1 cellular context compared by ENCODE assay signal in the genomic region with DNA sequence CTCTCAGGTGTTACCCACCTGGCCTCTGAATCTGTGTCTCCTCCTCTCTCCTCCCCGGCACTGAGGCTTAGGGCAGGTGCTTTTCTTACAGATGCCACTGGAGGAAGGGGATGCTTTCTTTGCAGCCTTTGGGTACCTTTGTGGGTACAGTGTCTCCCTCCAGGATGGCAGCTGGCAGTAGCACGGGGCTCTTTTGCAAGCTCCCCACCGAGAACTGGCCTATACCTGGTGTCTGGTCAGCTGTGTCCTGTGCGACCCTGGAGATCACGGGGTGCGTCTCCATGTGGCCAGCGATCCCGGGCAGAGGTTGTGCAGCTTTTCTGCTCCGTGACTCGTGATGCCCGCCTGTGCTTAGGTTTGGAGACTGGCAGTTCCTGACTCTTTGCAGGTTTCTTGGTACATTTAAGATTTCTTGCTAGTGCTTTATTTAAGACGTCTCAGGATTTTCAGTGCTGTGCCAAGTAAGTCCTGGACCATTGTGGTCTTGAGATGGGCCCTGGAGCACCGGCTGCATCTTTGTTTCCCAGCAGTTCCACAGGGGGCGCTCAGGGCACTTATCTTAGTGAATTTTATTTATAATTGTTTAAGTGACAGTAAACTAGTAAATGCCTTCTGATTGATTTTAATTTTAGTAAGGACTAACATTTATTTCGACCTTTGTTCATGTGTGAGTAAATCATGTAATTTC.
TF ChIP-seq lines count a peak whose summit lies in the region.

No MANE protein-coding gene starts in this region.

TF ChIP-seq in H1, 55 proteins besides CTCF, POLR2A, EP300 and RAD21:
- TF ChIP-seq POLR2AphosphoS5 (IDR thresholded peaks at IDR 0.05; ENCODE audit: low read depth, low read length) (no peak), CBX5 (IDR thresholded peaks at IDR 0.05; ENCODE audit: low read depth, low read length) (no peak), JUN (IDR thresholded peaks at IDR 0.05; ENCODE audit: low read depth, low read length) (no peak), SP4 (IDR thresholded peaks at IDR 0.05; ENCODE audit: low read length) (no peak), CHD1 (IDR thresholded peaks at IDR 0.05; ENCODE audit: low read depth, low read length) (no peak), TAF7 (optimal IDR thresholded peaks at IDR 0.05; ENCODE audit: borderline replicate concordance, low read depth, low read length) (no peak), SIRT6 (IDR thresholded peaks at IDR 0.05; ENCODE audit: low read length) (no peak), SP2 (IDR thresholded peaks at IDR 0.05; ENCODE audit: low read length) (no peak)
- TF ChIP-seq, protein P1, sequence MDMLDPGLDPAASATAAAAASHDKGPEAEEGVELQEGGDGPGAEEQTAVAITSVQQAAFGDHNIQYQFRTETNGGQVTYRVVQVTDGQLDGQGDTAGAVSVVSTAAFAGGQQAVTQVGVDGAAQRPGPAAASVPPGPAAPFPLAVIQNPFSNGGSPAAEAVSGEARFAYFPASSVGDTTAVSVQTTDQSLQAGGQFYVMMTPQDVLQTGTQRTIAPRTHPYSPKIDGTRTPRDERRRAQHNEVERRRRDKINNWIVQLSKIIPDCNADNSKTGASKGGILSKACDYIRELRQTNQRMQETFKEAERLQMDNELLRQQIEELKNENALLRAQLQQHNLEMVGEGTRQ (IDR thresholded peaks at IDR 0.05; ENCODE audit: low read length) = no peak
